In the genomic region with DNA sequence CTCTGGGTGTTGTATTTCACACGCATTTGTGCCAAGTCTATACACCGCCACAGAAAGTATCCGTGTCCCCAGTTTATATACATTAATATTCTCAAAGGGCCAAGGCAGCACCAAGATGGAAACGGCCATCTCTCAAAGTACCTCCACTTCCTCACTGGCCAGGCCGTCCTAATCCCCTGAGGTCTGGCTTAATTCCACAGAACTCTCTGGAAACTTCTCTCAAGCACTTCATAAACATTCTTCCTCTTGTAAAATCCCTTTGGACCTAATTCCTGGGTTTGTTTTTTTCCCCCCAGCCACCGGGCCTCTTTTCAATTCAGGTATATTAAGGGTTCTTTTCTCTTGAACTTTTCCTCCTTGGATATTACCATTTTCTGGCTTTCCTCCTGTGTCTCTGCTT, we compare ENCODE assay signal across 19 cellular contexts. TPM values are rescaled to one million over a fixed set of nuclear protein-coding genes. Genes with fewer than 3 reads are reported as not detected.
DNase-seq lines count a peak whose midpoint lies in the region; ATAC-seq, FAIRE-seq and TF ChIP-seq lines count a peak whose summit lies in the region.
"Had no signal": no experiment of that assay in that cellular context is flagged by ENCODE, and none has a peak within 500 bp of the region (broad histone marks: within the 10 kb centered on the region; RNA-seq: fewer than 3 reads in every experiment).

No MANE protein-coding gene starts in this region.

- FAIRE-seq in K562 (lab: Jason Lieb, UNC) (no peak), HepG2 (lab: Jason Lieb, UNC) (no peak)
- FAIRE-seq: A549, D721Med, G401.6, GM12891 had no signal

- intact Hi-C loops in K562 (cut with micrococcal nuclease) (loop anchor here (5.0 kb wide), 2 partner anchors 147 to 218 kb away; a partner anchor contains a TSS), HepG2 (cut with micrococcal nuclease; ENCODE audit: unreplicated experiment) (loop anchor here (5.0 to 10.0 kb wide), 2 partner anchors 147 to 220 kb away; a partner anchor contains a TSS)

- H2AFZ ChIP-seq in MM.1S (ENCODE audit: low read length), result no peak overlapping the region
- H2AFZ ChIP-seq in K562 (ENCODE audit: low read depth, low read length), result no peak overlapping the region
- H2AFZ ChIP-seq in HepG2 (ENCODE audit: low read length), result peak overlapping the region; percentile 37
- no peak overlapping the region for H2AFZ ChIP-seq in smooth muscle cell (ENCODE audit: low read depth)
- H2AFZ ChIP-seq: GM23338 had no signal

- no peaks in the 10 kb centered on the region for H3K9me2 ChIP-seq in MM.1S (replicated peaks; ENCODE audit: insufficient read depth, low read length)

- H3K9me1 ChIP-seq in K562 (ENCODE audit: control insufficient read depth, insufficient read depth, low read length), result no peaks in the 10 kb centered on the region

- H3K36me3 ChIP-seq in MM.1S (replicated peaks; ENCODE audit: insufficient read depth, low read length), result no peaks in the 10 kb centered on the region
- no peaks in the 10 kb centered on the region for H3K36me3 ChIP-seq in K562 (ENCODE audit: control insufficient read depth, insufficient read depth, low read length)
- no peaks in the 10 kb centered on the region for H3K36me3 ChIP-seq in HepG2 (replicated peaks in 1 of 2; ENCODE audit: control insufficient read depth in 1 of 2, insufficient read depth in 2 of 2, low read length in 2 of 2)
- no peaks in the 10 kb centered on the region for H3K36me3 ChIP-seq in smooth muscle cell (ENCODE audit: low read depth)

- H3K27ac ChIP-seq in MM.1S (ENCODE audit: low read length) (no peak overlapping the region), K562 (ENCODE audit: extremely low read depth, low read depth, low read length) (no peak overlapping the region), HepG2 (ENCODE audit: extremely low read length, insufficient read depth, low read length) (peak overlapping the region; percentile 56), smooth muscle cell (ENCODE audit: low read depth) (no peak overlapping the region)
- H3K27ac ChIP-seq: A549, HL-60 had no signal

- WGBS in K562 (ENCODE audit: insufficient coverage, low coverage, missing lambda C conversion rate), result 23% methylated on average over 6 of the region's 6 CpGs
- 3% methylated on average over 6 of the region's 6 CpGs for WGBS in HepG2 (ENCODE audit: low lambda C conversion rate)
- 48% methylated on average over 6 of the region's 6 CpGs for WGBS in smooth muscle cell (ENCODE audit: low lambda C conversion rate)

- TF ChIP-seq RAD21 in K562 (CRISPR knock-in tag; conservative IDR thresholded peaks at IDR 0.05 in 1 of 2, IDR thresholded peaks at IDR 0.05 in 1 of 2) (no peak), HepG2 (CRISPR knock-in tag; IDR thresholded peaks at IDR 0.05) (no peak)

- CTCF ChIA-PET in K562 (lab: Yijun Ruan, JAX; ENCODE audit: low intra/inter-chr PET ratio), result interaction anchor here (1.1 kb wide), 1 partner anchor 232 kb away, joined by 4 read pairs; no protein-coding TSS in a partner anchor
- CTCF ChIA-PET in HepG2 (lab: Yijun Ruan, JAX; ENCODE audit: low intra/inter-chr PET ratio, low total read pairs), result interaction anchor here (1.8 to 5.1 kb wide), 3 partner anchors 71 to 147 kb away, joined by 7 to 67 read pairs (median 48); no protein-coding TSS in a partner anchor

- DNase-seq in MM.1S (peak; percentile 4), K562 (ENCODE audit: extremely low read depth in 1 of 4, low spot score in 3 of 4) (no peak), HepG2 (ENCODE audit: low spot score) (no peak), smooth muscle cell (lab: John Stamatoyannopoulos, UW; ENCODE audit: unreplicated experiment) (no peak), NCI-H1436 treated with DMSO at 0.1 percent for 48 hours (lab: John Stamatoyannopoulos, UW) (no peak)
- no peak for DNase-seq in activated CD4-positive, CD25-positive, alpha-beta regulatory T cell (lab: John Stamatoyannopoulos, UW)
- DNase-seq: CD8-positive, alpha-beta T cell; COR-L47; DMS153; DMS79 treated with DMSO at 0.1 percent for 48 hours; EL; H7 had no signal

- H3K4me2 ChIP-seq in MM.1S (ENCODE audit: low read depth, low read length) (no peak overlapping the region), K562 (ENCODE audit: insufficient read depth, low read length) (no peak overlapping the region), HepG2 (ENCODE audit: low read depth, low read length) (peak overlapping the region; percentile 76), smooth muscle cell (peak overlapping the region; percentile 6)
- H3K4me2 ChIP-seq: A549, GM23338 had no signal

- H3K9me3 ChIP-seq in MM.1S (replicated peaks; ENCODE audit: insufficient read depth, low read length) (no peaks in the 10 kb centered on the region), K562 (replicated peaks; ENCODE audit: control insufficient read depth, insufficient read depth, low read depth, low read length) (no peaks in the 10 kb centered on the region), HepG2 (ENCODE audit: low read length) (no peaks in the 10 kb centered on the region), smooth muscle cell (replicated peaks; ENCODE audit: low read depth) (no peaks in the 10 kb centered on the region)
- H3K9me3 ChIP-seq: A549 had no signal

- H4K20me1 ChIP-seq in MM.1S (ENCODE audit: insufficient read depth, low read length), result no peaks in the 10 kb centered on the region
- no peaks in the 10 kb centered on the region for H4K20me1 ChIP-seq in K562 (replicated peaks; ENCODE audit: control insufficient read depth, insufficient read depth, low read length)
- no peaks in the 10 kb centered on the region for H4K20me1 ChIP-seq in HepG2 (ENCODE audit: insufficient read depth, low read length)
- H4K20me1 ChIP-seq in smooth muscle cell (ENCODE audit: low read depth), result no peaks in the 10 kb centered on the region

- no peak for TF ChIP-seq EP300 in K562 (IDR thresholded peaks at IDR 0.05; ENCODE audit: low read length)
- no peak for TF ChIP-seq EP300 in HepG2 (IDR thresholded peaks at IDR 0.05; ENCODE audit: low read depth in 2 of 2, low read length in 2 of 2)
- no peak for TF ChIP-seq EP300 in HepG2 (CRISPR knock-in tag; IDR thresholded peaks at IDR 0.05; ENCODE audit: borderline replicate concordance)

- BruUV-seq in K562 (replicated peaks; lab: Mats Ljungman, UMichigan) (no TSS peak), HepG2 (replicated peaks; lab: Mats Ljungman, UMichigan) (no TSS peak)

- H3K4me3 ChIP-seq in MM.1S (ENCODE audit: low read length) (no peak overlapping the region), K562 (no peak overlapping the region), HepG2 (replicated peaks in 1 of 3; ENCODE audit: insufficient read depth in 1 of 3, low read depth in 2 of 3, low read length in 3 of 3) (peak overlapping the region in 2 of 3 experiments; percentile 29 to 39; a peak in 3 of 6 replicates), smooth muscle cell (no peak overlapping the region)
- H3K4me3 ChIP-seq: A549, GM23338 had no signal

- TF ChIP-seq CTCF in MM.1S (IDR thresholded peaks at IDR 0.05; ENCODE audit: low read length), result no peak
- no peak for TF ChIP-seq CTCF in K562 (IDR thresholded peaks at IDR 0.05 in 2 of 3, conservative IDR thresholded peaks at IDR 0.05 in 1 of 3; ENCODE audit: insufficient read depth in 2 of 3, low read depth in 1 of 3, low read length in 3 of 3)
- no peak for TF ChIP-seq CTCF in HepG2 (CRISPR knock-in tag; IDR thresholded peaks at IDR 0.05)
- TF ChIP-seq CTCF in smooth muscle cell (IDR thresholded peaks at IDR 0.05; ENCODE audit: borderline replicate concordance, insufficient read depth, poor library complexity, severe bottlenecking), result no peak

- TF ChIP-seq POLR2A in K562 (conservative IDR thresholded peaks at IDR 0.05) (no peak), HepG2 (IDR thresholded peaks at IDR 0.05; ENCODE audit: insufficient read depth in 1 of 2, low read depth in 2 of 2, low read length in 2 of 2) (no peak)

- H3F3A ChIP-seq in MM.1S (ENCODE audit: insufficient read depth, low read length) (peaks cover 23% of the 10 kb centered on the region), smooth muscle cell (ENCODE audit: low read depth) (no peaks in the 10 kb centered on the region)

- H3K79me2 ChIP-seq in MM.1S (ENCODE audit: low read length), result peaks cover 12% of the 10 kb centered on the region
- H3K79me2 ChIP-seq in K562 (ENCODE audit: control insufficient read depth, insufficient read depth, low read length), result no peaks in the 10 kb centered on the region
- H3K79me2 ChIP-seq in HepG2 (ENCODE audit: insufficient read depth, low read length), result no peaks in the 10 kb centered on the region
- H3K79me2 ChIP-seq in smooth muscle cell (ENCODE audit: low read depth), result no peaks in the 10 kb centered on the region

- ATAC-seq in K562, result no peak
- no peak for ATAC-seq in HepG2
- ATAC-seq in HG02852 (IDR thresholded peaks at IDR 0.05; ENCODE audit: unreplicated experiment), result no peak
- ATAC-seq: A549; CD8-positive, alpha-beta T cell; GM23338 had no signal

- H3K9ac ChIP-seq in MM.1S (ENCODE audit: low read length) (no peak overlapping the region), K562 (ENCODE audit: insufficient read depth in 1 of 2, low read depth in 2 of 2, low read length in 2 of 2) (no peak overlapping the region), HepG2 (ENCODE audit: insufficient read depth, low read depth, low read length) (no peak overlapping the region), smooth muscle cell (ENCODE audit: low read depth) (no peak overlapping the region)

- POLR2A ChIA-PET in K562 (lab: Yijun Ruan, JAX), result interaction anchor here (1.5 kb wide), 1 partner anchor 10 kb away, joined by 8 read pairs; no protein-coding TSS in a partner anchor
- POLR2A ChIA-PET in HepG2 (lab: Yijun Ruan, JAX), result interaction anchor here (1.9 to 10.7 kb wide), 5 partner anchors 11 to 74 kb away, joined by 8 to 138 read pairs (median 17); no protein-coding TSS in a partner anchor

- H3K27me3 ChIP-seq in MM.1S (replicated peaks; ENCODE audit: insufficient read depth, low read length) (no peaks in the 10 kb centered on the region), K562 (ENCODE audit: control insufficient read depth in 2 of 2, insufficient read depth in 2 of 2, low read length in 2 of 2) (no peaks in the 10 kb centered on the region), HepG2 (ENCODE audit: control insufficient read depth in 1 of 2, insufficient read depth in 2 of 2, low read length in 2 of 2) (no peaks in the 10 kb centered on the region), smooth muscle cell (ENCODE audit: low read depth) (no peaks in the 10 kb centered on the region)

- in situ Hi-C loops in K562 (cut with MboI) (loop anchor here (5.0 to 10.0 kb wide), 3 partner anchors 73 to 223 kb away; a partner anchor contains a TSS), HepG2 (cut with HindIII; ENCODE audit: extremely low pct_ligation_motif_present, low pct_unique_long_range_greater_than_20kb) (loop anchor here (5.0 to 10.0 kb wide), 3 partner anchors 73 to 210 kb away; no protein-coding TSS in a partner anchor)

- H3K4me1 ChIP-seq in MM.1S (ENCODE audit: low read length) (peaks cover 21% of the 10 kb centered on the region), K562 (replicated peaks in 1 of 2; ENCODE audit: control insufficient read depth in 2 of 2, insufficient read depth in 2 of 2, low read length in 2 of 2) (peaks cover 10 to 11% of the 10 kb centered on the region in 2 experiments; a peak in 3 of 5 replicates), HepG2 (ENCODE audit: insufficient read depth, low read length) (peaks cover 55% of the 10 kb centered on the region), smooth muscle cell (ENCODE audit: low read depth) (no peaks in the 10 kb centered on the region)

RNA-seq across cellular contexts. Expression of a gene that starts 5.1 kb away (rescaled TPM):
- 41.9 and 57.7 TPM in 2 replicates for total RNA-seq in K562 (2011; cell fraction: chromatin; rRNA removed; ENCODE audit: low replicate concordance)
- total RNA-seq in K562 (2011; cell fraction: nucleolus; rRNA removed), result 29.5 and 31.2 TPM in 2 replicates
- 35.3 and 46.4 TPM in 2 replicates for total RNA-seq in K562 (2011; cell fraction: nucleoplasm; rRNA removed)
- total RNA-seq in K562 (2014; rRNA removed) (7.9 and 10.2 TPM in 2 replicates), K562 (2014; rRNA removed; fragmentation: Illumina TruSeq; extraction: Trizol) (7.3 and 12.3 TPM in 2 replicates), K562 (2015; rRNA removed; fragmentation: Illumina TruSeq; extraction: Trizol) (5.4 TPM in 2 replicates), K562 (2021) (19.2 and 22.5 TPM in 2 replicates), HepG2 (2016; rRNA removed; fragmentation: Illumina TruSeq; extraction: Trizol) (4.1 and 6.0 TPM in 2 replicates), smooth muscle cell (8.6 and 10.2 TPM in 2 replicates)
- polyA plus RNA-seq in K562 (2011; rRNA removed) (9.1 and 11.3 TPM in 2 replicates), K562 (2014; fragmentation: Illumina TruSeq; extraction: Trizol) (6.6 and 8.2 TPM in 2 replicates), K562 (2014; fragmentation: Nextera tagmentation; extraction: Ambion mirVana) (1 to 10 TPM; 2.1 to 4.3 TPM), K562 (2014; rRNA removed) (7.0 and 8.6 TPM in 2 replicates), HepG2 (2011; rRNA removed) (12.7 and 15.7 TPM in 2 replicates), smooth muscle cell (9.0 and 17.2 TPM in 2 replicates)
- 3.3 and 5.2 TPM in 2 replicates for polyA plus RNA-seq in K562 (2011; cell fraction: cytosol; rRNA removed)
- 9.2 and 9.7 TPM in 2 replicates for polyA plus RNA-seq in K562 (2011; cell fraction: nucleus; rRNA removed)
- polyA plus RNA-seq in K562 (2012), result 5.1 and 14.2 TPM in 2 replicates
- polyA minus RNA-seq in K562 (2011; rRNA and poly(A)+ RNA removed), result 8.2 and 11.4 TPM in 2 replicates
- 4.9 and 5.2 TPM in 2 replicates for polyA minus RNA-seq in K562 (2011; cell fraction: cytosol; rRNA and poly(A)+ RNA removed)
- 8.3 and 12.1 TPM in 2 replicates for polyA minus RNA-seq in K562 (2011; cell fraction: nucleus; rRNA and poly(A)+ RNA removed)
- 3.0 and 3.8 TPM in 2 replicates for total RNA-seq in HepG2 (2016; cell fraction: cytosol; rRNA removed; fragmentation: Illumina TruSeq; extraction: Trizol; ENCODE audit: low read depth)
- total RNA-seq in HepG2 (2016; cell fraction: insoluble cytoplasmic fraction; rRNA removed; fragmentation: Illumina TruSeq; extraction: Trizol), result 3.2 and 7.0 TPM in 2 replicates
- total RNA-seq in HepG2 (2016; cell fraction: membrane; rRNA removed; fragmentation: Illumina TruSeq; extraction: Trizol), result 4.2 and 4.8 TPM in 2 replicates
- total RNA-seq in HepG2 (2016; cell fraction: nucleus; rRNA removed; fragmentation: Illumina TruSeq; extraction: Trizol), result 10.8 and 12.6 TPM in 2 replicates
- 9.1 and 10.3 TPM in 2 replicates for polyA plus RNA-seq in HepG2 (2011; cell fraction: cytosol; rRNA removed)
- polyA plus RNA-seq in HepG2 (2011; cell fraction: nucleus; rRNA removed), result 32.7 and 33.0 TPM in 2 replicates
- polyA plus RNA-seq in HepG2 (2012), result 20.8 and 22.2 TPM in 2 replicates
- 2.9 and 3.1 TPM in 2 replicates for polyA plus RNA-seq in HepG2 (2016; cell fraction: cytosol; fragmentation: Illumina TruSeq; extraction: Trizol; ENCODE audit: low read depth)
- polyA plus RNA-seq in HepG2 (2016; cell fraction: insoluble cytoplasmic fraction; fragmentation: Illumina TruSeq; extraction: Trizol; ENCODE audit: low read depth), result 3.3 and 3.6 TPM in 2 replicates
- 3.4 and 3.6 TPM in 2 replicates for polyA plus RNA-seq in HepG2 (2016; cell fraction: membrane; fragmentation: Illumina TruSeq; extraction: Trizol; ENCODE audit: low read depth)
- 11.5 and 12.4 TPM in 2 replicates for polyA plus RNA-seq in HepG2 (2016; cell fraction: nucleus; fragmentation: Illumina TruSeq; extraction: Trizol; ENCODE audit: insufficient read depth, low read depth)
- polyA minus RNA-seq in HepG2 (2011; rRNA and poly(A)+ RNA removed; ENCODE audit: low replicate concordance), result 10.5 and 30.9 TPM in 2 replicates
- 13.3 and 18.1 TPM in 2 replicates for polyA minus RNA-seq in HepG2 (2011; cell fraction: cytosol; rRNA and poly(A)+ RNA removed)
- 48.8 and 61.2 TPM in 2 replicates for polyA minus RNA-seq in HepG2 (2011; cell fraction: nucleus; rRNA and poly(A)+ RNA removed)

Comparison
In these comparisons a context has a peak if more than half of its experiments do, and no peak if none do; other contexts are left out.
1. H3K4me2 ChIP-seq: peak in HepG2 (single experiment) and smooth muscle cell (single experiment); none in MM.1S (single experiment) and K562 (single experiment).
2. H3K4me3 ChIP-seq: peak in HepG2 (2 of 3); none in MM.1S (single experiment), K562 (single experiment) and smooth muscle cell (single experiment).